ENCODE assay signal across 10 cellular contexts in the genomic region with DNA sequence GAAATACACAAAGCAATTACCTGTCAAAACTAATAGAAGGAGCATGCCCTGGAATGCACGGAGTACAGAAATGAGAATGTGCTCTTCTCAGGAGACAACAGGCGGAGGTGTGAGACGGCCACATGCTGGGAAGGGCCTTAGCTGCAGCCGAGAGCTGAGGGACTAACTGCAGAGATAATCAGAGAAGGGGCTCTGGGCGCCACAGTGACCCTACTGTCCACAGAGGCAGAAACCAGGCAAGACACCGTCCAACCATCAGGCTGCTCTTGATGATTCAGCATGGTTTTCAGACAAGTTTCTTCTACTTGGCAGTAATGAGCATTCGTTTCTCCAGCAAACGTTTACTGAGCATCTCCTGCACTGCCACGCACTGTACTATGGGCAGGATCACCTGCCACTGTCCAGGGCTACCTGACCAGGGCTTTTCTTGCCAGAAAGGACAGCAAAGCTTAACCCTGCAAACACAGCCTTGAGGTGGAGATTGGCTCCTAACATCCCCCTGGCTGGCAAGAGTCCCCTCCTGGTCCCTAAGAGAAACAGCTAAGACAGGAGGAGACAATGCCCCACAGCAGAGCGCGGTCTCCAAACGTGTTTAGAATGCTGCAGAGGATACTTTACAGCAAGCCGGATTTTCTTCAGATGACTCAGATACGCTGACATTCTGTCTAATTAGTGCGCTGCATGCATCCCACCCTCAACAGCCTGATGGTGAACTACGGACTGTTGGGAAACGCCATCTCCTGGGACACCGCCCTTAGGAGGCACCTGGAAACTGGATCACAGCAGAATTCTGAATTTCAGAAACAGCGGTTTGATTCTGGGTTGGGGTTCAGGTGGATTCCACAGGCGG. TPM values are rescaled to one million over a fixed set of nuclear protein-coding genes. Genes with fewer than 3 reads are reported as not detected.
"Had no signal": no experiment of that assay in that cellular context is flagged by ENCODE, and none has a peak within 500 bp of the region (broad histone marks: within the 10 kb centered on the region; RNA-seq: fewer than 3 reads in every experiment).

No MANE protein-coding gene starts in this region.

- ATAC-seq: naive thymus-derived CD4-positive, alpha-beta T cell had no signal

- H3K9me3 ChIP-seq: ovary, uterus had no signal

- H3K4me3 ChIP-seq: lung, ovary, uterus had no signal

- H3K27ac ChIP-seq: ovary had no signal

- H3K4me3 Mint-ChIP-seq: activated naive CD8-positive, alpha-beta T cell treated with anti-CD3 and anti-CD28 coated beads for 36 hours; naive thymus-derived CD4-positive, alpha-beta T cell had no signal

- H3K9me3 Mint-ChIP-seq: activated naive CD8-positive, alpha-beta T cell treated with anti-CD3 and anti-CD28 coated beads for 36 hours had no signal

- H3K36me3 Mint-ChIP-seq: activated naive CD8-positive, alpha-beta T cell treated with anti-CD3 and anti-CD28 coated beads for 36 hours; naive thymus-derived CD4-positive, alpha-beta T cell had no signal

- H3K36me3 ChIP-seq: ovary, uterus had no signal

- DNase-seq: activated naive CD8-positive, alpha-beta T cell treated with anti-CD3 and anti-CD28 coated beads for 36 hours; foreskin melanocyte; naive thymus-derived CD4-positive, alpha-beta T cell; stimulated activated CD4-positive, alpha-beta T cell treated with anti-CD3 and anti-CD28 coated beads, Interleukin-4, amount 100 ng/mL, for 4 hours; T-helper 9 cell had no signal

- H3K4me1 Mint-ChIP-seq: activated naive CD8-positive, alpha-beta T cell treated with anti-CD3 and anti-CD28 coated beads for 36 hours; naive thymus-derived CD4-positive, alpha-beta T cell had no signal

- H3K27me3 ChIP-seq: ovary, uterus had no signal

- H3K27ac Mint-ChIP-seq: activated naive CD8-positive, alpha-beta T cell treated with anti-CD3 and anti-CD28 coated beads for 36 hours; naive thymus-derived CD4-positive, alpha-beta T cell had no signal

- H3K4me1 ChIP-seq: uterus had no signal

RNA-seq across cellular contexts. Expression of gene VIPR2, which starts 17.9 kb away (rescaled TPM):
- total RNA-seq: activated naive CD8-positive, alpha-beta T cell treated with anti-CD3 and anti-CD28 coated beads for 36 hours; bronchial epithelial cell; SK-MEL-5 had no signal
- polyA plus RNA-seq: naive thymus-derived CD4-positive, alpha-beta T cell had no signal
